In the genomic region with DNA sequence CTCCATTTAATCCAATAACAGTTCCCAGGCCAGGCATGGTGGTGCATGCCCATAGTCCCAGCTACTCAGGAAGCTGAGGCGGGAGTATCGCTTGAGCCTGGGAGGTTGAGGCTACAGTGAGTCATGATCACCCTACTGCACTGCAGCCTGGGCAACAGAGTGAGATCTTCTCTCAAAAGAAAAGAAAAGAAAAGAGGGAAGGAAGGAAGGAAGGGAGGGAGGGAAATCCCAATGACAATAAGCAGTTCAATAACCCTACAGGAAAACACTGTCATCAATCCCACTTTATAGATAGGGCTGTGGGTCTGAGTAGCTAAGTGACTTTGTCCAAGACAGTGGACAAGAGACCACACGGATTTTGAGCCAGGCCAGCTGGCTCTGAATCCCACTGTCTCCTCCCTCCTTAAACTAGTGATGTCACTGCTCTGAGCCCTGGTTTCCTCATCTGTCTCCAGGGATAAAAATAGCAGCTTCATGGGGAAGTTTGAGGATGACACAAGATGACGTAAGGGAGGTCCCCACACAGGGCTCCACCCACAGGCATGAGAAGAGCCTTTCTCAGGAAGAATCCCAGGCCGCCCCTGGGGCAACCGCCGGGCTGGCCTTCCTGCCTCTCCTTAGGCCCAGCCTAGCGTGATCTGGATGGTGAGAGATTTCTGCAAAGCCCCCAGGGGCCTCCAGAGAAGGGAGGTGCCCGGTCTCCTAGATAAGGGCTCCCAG, we compare ENCODE assay signal across 8 cellular contexts. TPM values are rescaled to one million over a fixed set of nuclear protein-coding genes. Genes with fewer than 3 reads are reported as not detected.
DNase-seq lines count a peak whose midpoint lies in the region; TF ChIP-seq lines count a peak whose summit lies in the region.

No MANE protein-coding gene starts in this region.

- H3K27ac Mint-ChIP-seq in chondrocyte (ENCODE audit: unreplicated experiment), result peak overlapping the region; percentile 96

- no peaks in the 10 kb centered on the region for H3K9me3 Mint-ChIP-seq in chondrocyte (ENCODE audit: low read depth)

- no peaks in the 10 kb centered on the region for H3K27me3 Mint-ChIP-seq in chondrocyte (ENCODE audit: low read depth)

- H3K4me1 Mint-ChIP-seq in chondrocyte (ENCODE audit: low read depth), result peaks cover 41% of the 10 kb centered on the region

- DNase-seq in Daoy (ENCODE audit: low read depth), result peak; percentile 62
- peak; percentile 87 for DNase-seq in NCI-H226
- no peak for DNase-seq in chondrocyte (ENCODE audit: low spot score)
- DNase-seq in lung microvascular endothelial cell (ENCODE audit: low read depth in 2 of 2), result peak; percentile 86 to 95
- DNase-seq in G401 (ENCODE audit: low spot score), result no peak
- no peak for DNase-seq in NCI-H2081 treated with DMSO at 0.1 percent for 48 hours (lab: John Stamatoyannopoulos, UW)
- no peak for DNase-seq in activated CD4-positive, CD25-positive, alpha-beta regulatory T cell treated with anti-CD3 and anti-CD28 coated beads, Interleukin-2, amount 50 U/mL, for 72 hours
- DNase-seq in T-helper 9 cell, result no peak

- H3K4me3 Mint-ChIP-seq in chondrocyte (ENCODE audit: unreplicated experiment), result no peak overlapping the region

- in situ Hi-C loops in G401 (cut with HindIII; ENCODE audit: low sequenced_read_pairs), result no loop called here

- no peak for TF ChIP-seq CTCF in chondrocyte (IDR thresholded peaks at IDR 0.05)

- no peaks in the 10 kb centered on the region for H3K36me3 Mint-ChIP-seq in chondrocyte (ENCODE audit: low read depth)

RNA-seq across cellular contexts. Expression of a gene that starts 7.2 kb away (rescaled TPM):
- 11.2 and 16.3 TPM in 2 replicates for total RNA-seq in Daoy (2014; rRNA removed; shearing (Covaris generic))
- total RNA-seq in chondrocyte, result 7.0 to 141 TPM (median 137 TPM) in 3 replicates
- 26.6 and 36.1 TPM in 2 replicates for total RNA-seq in lung microvascular endothelial cell
- 12.9 and 15.6 TPM in 2 replicates for total RNA-seq in G401 (2014; rRNA removed; shearing (Covaris generic))

RNA-seq across cellular contexts. Expression of a gene that starts 26.4 kb away (rescaled TPM):
- 19.2 and 19.3 TPM in 2 replicates for total RNA-seq in Daoy (2014; rRNA removed; shearing (Covaris generic))
- 72.1 to 77.1 TPM (median 73.2 TPM) in 3 replicates for total RNA-seq in chondrocyte
- total RNA-seq in lung microvascular endothelial cell, result 9.7 and 9.8 TPM in 2 replicates
- total RNA-seq in G401 (2014; rRNA removed; shearing (Covaris generic)), result 65.9 and 70.0 TPM in 2 replicates

RNA-seq across cellular contexts. Expression of a gene that starts 34.8 kb away (rescaled TPM):
- 42.5 and 42.9 TPM in 2 replicates for total RNA-seq in Daoy (2014; rRNA removed; shearing (Covaris generic))
- total RNA-seq in chondrocyte (84.1 to 95.5 TPM (median 94.3 TPM) in 3 replicates), lung microvascular endothelial cell (46.4 and 76.6 TPM in 2 replicates)
- 52.4 and 58.5 TPM in 2 replicates for total RNA-seq in G401 (2014; rRNA removed; shearing (Covaris generic))

RNA-seq across cellular contexts. Expression of a gene that starts 48.0 kb away (rescaled TPM):
- total RNA-seq in Daoy (2014; rRNA removed; shearing (Covaris generic)), result 1.1 and 1.5 TPM in 2 replicates
- total RNA-seq in chondrocyte (34.3 to 40.4 TPM (median 39.6 TPM) in 3 replicates), lung microvascular endothelial cell (2.2 and 2.8 TPM in 2 replicates)
- total RNA-seq in G401 (2014; rRNA removed; shearing (Covaris generic)), result 9.6 and 12.4 TPM in 2 replicates

Comparison
In these comparisons a context has a peak if more than half of its experiments do, and no peak if none do; other contexts are left out.
1. DNase-seq: peak in Daoy (single experiment), NCI-H226 (single experiment) and lung microvascular endothelial cell (2 of 2); none in chondrocyte (single experiment), G401 (single experiment), NCI-H2081 treated with DMSO at 0.1 percent for 48 hours (single experiment), activated CD4-positive, CD25-positive, alpha-beta regulatory T cell treated with anti-CD3 and anti-CD28 coated beads, Interleukin-2, amount 50 U/mL, for 72 hours (single experiment) and T-helper 9 cell (single experiment).